In genomic region chr18:55858661-55859111, GRCh38 we compare ENCODE assay signal across 16 cellular contexts.
A peak's percentile ranks its signal among the peaks of the same experiment; 100 is the strongest.
DNase-seq lines count a peak whose midpoint lies in the region; ATAC-seq, FAIRE-seq and TF ChIP-seq lines count a peak whose summit lies in the region.
"Had no signal": no experiment of that assay in that cellular context is flagged by ENCODE, and none has a peak within 500 bp of the region (broad histone marks: within the 10 kb centered on the region; RNA-seq: fewer than 3 reads in every experiment).

No MANE protein-coding gene starts in this region.

- no peaks in the 10 kb centered on the region for H3K4me1 ChIP-seq in BE2C
- H3K4me1 ChIP-seq in SJCRH30 = peaks cover 18% of the 10 kb centered on the region; the same call in 1 of the 2 replicates

- H3K27me3 ChIP-seq in BE2C = no peaks in the 10 kb centered on the region
- no peaks in the 10 kb centered on the region for H3K27me3 ChIP-seq in SJCRH30
- H3K27me3 ChIP-seq: hepatocyte had no signal

- H3K36me3 ChIP-seq in BE2C (no peaks in the 10 kb centered on the region), SJCRH30 (no peaks in the 10 kb centered on the region)

- no peak for TF ChIP-seq POLR2A in GM12891 (IDR thresholded peaks at IDR 0.05; ENCODE audit: low read depth, low read length)

- no peak overlapping the region; the same call in 1 of the 2 replicates for H3K27ac ChIP-seq in SJCRH30
- H3K27ac ChIP-seq: hepatocyte had no signal

- H3K9me3 ChIP-seq in BE2C (no peaks in the 10 kb centered on the region), SJCRH30 (replicated peaks) (no peaks in the 10 kb centered on the region)

- no peak for DNase-seq in BE2C
- peak in 1 of 2 experiments; percentile 18 for DNase-seq in SJCRH30
- peak; percentile 31 for DNase-seq in fibroblast of villous mesenchyme (ENCODE audit: low read depth)
- DNase-seq in pons (ENCODE audit: low spot score) = peak; percentile 56
- no peak for DNase-seq in ACHN
- DNase-seq in stimulated activated CD4-positive, alpha-beta T cell treated with anti-CD3 and anti-CD28 coated beads, Interleukin-4, amount 100 ng/mL, for 1 hour = no peak
- DNase-seq in GM12891 (ENCODE audit: insufficient read length, low spot score) = no peak
- DNase-seq: activated CD4-positive, alpha-beta T cell treated with anti-CD3 and anti-CD28 coated beads for 4 hours; amniotic stem cell; mesendoderm; MM.1S; NCI-H345; OCI-M1 had no signal

- peak overlapping the region; percentile 50 for H3K4me3 ChIP-seq in BE2C (ENCODE audit: low read depth, low read length)
- peak overlapping the region; percentile 50 for H3K4me3 ChIP-seq in SJCRH30
- peak overlapping the region; percentile 44 for H3K4me3 ChIP-seq in fibroblast of villous mesenchyme (ENCODE audit: low read depth, low read length)
- H3K4me3 ChIP-seq: hepatocyte had no signal

- TF ChIP-seq CTCF in BE2C (IDR thresholded peaks at IDR 0.05; ENCODE audit: low read depth, low read length) (no peak), fibroblast of villous mesenchyme (IDR thresholded peaks at IDR 0.05; ENCODE audit: insufficient read depth, low read depth, low read length) (no peak)

- in situ Hi-C loops in ACHN (cut with HindIII; ENCODE audit: low pct_ligation_motif_present, low pct_unique_long_range_greater_than_20kb, low sequenced_read_pairs) = no loop called here

- FAIRE-seq in GM12891 (lab: Jason Lieb, UNC) = no peak
- FAIRE-seq: H54 had no signal

- no peak for ATAC-seq in HG03196 (IDR thresholded peaks at IDR 0.05; ENCODE audit: unreplicated experiment)

TF ChIP-seq in GM12891, 5 proteins besides CTCF, POLR2A, EP300 and RAD21:
- TF ChIP-seq TAF1 (IDR thresholded peaks at IDR 0.05; ENCODE audit: low read depth, low read length) (no peak), SPI1 (IDR thresholded peaks at IDR 0.05; ENCODE audit: low read depth, low read length) (no peak), POU2F2 (IDR thresholded peaks at IDR 0.05; ENCODE audit: low read depth, low read length) (no peak), PAX5 (IDR thresholded peaks at IDR 0.05; ENCODE audit: insufficient read depth, low read length, severe bottlenecking) (no peak), POLR2AphosphoS5 (IDR thresholded peaks at IDR 0.05; ENCODE audit: low read depth, low read length) (no peak)

Comparison
In these comparisons a context has a peak if more than half of its experiments do, and no peak if none do; other contexts are left out.
1. DNase-seq: peak in fibroblast of villous mesenchyme (single experiment) and pons (single experiment); none in BE2C (single experiment), ACHN (single experiment), stimulated activated CD4-positive, alpha-beta T cell treated with anti-CD3 and anti-CD28 coated beads, Interleukin-4, amount 100 ng/mL, for 1 hour (single experiment) and GM12891 (single experiment).
2. Peak in every context shown above with its lines, with median percentiles within 50 percentile points of each other: H3K4me3 ChIP-seq.